In the genomic region with DNA sequence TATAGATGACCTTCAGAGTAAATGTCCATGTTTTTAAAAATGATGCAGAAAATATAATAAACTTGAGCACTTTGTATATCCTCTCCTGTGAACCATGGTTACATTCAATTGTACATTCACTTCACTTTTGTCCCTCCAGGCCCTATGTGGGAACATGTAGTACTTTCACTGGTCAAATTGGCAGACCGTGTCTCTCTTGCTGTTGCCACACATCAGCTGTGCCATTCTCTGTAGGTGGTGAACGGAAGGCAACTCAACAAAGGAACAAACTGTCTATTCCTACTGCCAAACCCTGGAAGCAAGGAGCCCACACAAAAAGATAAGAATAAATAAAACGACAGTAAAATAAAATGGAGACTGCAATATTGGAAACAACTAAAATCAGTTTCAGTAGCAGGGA, we compare ENCODE assay signal across 1 cellular context.
TF ChIP-seq lines count a peak whose summit lies in the region.

No MANE protein-coding gene starts in this region.

TF ChIP-seq in H1, 55 proteins besides CTCF, POLR2A, EP300 and RAD21:
- TF ChIP-seq CBX5 (IDR thresholded peaks at IDR 0.05; ENCODE audit: low read depth, low read length) (no peak), SP2 (IDR thresholded peaks at IDR 0.05; ENCODE audit: low read length) (no peak), RNF2 (IDR thresholded peaks at IDR 0.05; ENCODE audit: borderline replicate concordance, low read depth, low read length, missing control alignments, poor library complexity, severe bottlenecking) (no peak), NANOG (IDR thresholded peaks at IDR 0.05; ENCODE audit: insufficient read depth, low read depth, low read length, poor library complexity, severe bottlenecking) (no peak), MAFK (IDR thresholded peaks at IDR 0.05; ENCODE audit: low read depth, low read length) (no peak), SIRT6 (IDR thresholded peaks at IDR 0.05; ENCODE audit: low read length) (no peak), SRF (IDR thresholded peaks at IDR 0.05; ENCODE audit: low read depth, low read length) (no peak), TAF7 (optimal IDR thresholded peaks at IDR 0.05; ENCODE audit: borderline replicate concordance, low read depth, low read length) (no peak), RFX5 (IDR thresholded peaks at IDR 0.05; ENCODE audit: borderline replicate concordance, low read depth, low read length) (no peak), RXRA (IDR thresholded peaks at IDR 0.05; ENCODE audit: insufficient read depth, low read depth, low read length) (no peak), EZH2 (IDR thresholded peaks at IDR 0.05; ENCODE audit: low read depth, low read length, severe bottlenecking) (no peak), FOSL1 (IDR thresholded peaks at IDR 0.05; ENCODE audit: insufficient read depth, low read depth, low read length) (no peak), BACH1 (IDR thresholded peaks at IDR 0.05; ENCODE audit: low read length) (no peak)
- TF ChIP-seq, protein P1, sequence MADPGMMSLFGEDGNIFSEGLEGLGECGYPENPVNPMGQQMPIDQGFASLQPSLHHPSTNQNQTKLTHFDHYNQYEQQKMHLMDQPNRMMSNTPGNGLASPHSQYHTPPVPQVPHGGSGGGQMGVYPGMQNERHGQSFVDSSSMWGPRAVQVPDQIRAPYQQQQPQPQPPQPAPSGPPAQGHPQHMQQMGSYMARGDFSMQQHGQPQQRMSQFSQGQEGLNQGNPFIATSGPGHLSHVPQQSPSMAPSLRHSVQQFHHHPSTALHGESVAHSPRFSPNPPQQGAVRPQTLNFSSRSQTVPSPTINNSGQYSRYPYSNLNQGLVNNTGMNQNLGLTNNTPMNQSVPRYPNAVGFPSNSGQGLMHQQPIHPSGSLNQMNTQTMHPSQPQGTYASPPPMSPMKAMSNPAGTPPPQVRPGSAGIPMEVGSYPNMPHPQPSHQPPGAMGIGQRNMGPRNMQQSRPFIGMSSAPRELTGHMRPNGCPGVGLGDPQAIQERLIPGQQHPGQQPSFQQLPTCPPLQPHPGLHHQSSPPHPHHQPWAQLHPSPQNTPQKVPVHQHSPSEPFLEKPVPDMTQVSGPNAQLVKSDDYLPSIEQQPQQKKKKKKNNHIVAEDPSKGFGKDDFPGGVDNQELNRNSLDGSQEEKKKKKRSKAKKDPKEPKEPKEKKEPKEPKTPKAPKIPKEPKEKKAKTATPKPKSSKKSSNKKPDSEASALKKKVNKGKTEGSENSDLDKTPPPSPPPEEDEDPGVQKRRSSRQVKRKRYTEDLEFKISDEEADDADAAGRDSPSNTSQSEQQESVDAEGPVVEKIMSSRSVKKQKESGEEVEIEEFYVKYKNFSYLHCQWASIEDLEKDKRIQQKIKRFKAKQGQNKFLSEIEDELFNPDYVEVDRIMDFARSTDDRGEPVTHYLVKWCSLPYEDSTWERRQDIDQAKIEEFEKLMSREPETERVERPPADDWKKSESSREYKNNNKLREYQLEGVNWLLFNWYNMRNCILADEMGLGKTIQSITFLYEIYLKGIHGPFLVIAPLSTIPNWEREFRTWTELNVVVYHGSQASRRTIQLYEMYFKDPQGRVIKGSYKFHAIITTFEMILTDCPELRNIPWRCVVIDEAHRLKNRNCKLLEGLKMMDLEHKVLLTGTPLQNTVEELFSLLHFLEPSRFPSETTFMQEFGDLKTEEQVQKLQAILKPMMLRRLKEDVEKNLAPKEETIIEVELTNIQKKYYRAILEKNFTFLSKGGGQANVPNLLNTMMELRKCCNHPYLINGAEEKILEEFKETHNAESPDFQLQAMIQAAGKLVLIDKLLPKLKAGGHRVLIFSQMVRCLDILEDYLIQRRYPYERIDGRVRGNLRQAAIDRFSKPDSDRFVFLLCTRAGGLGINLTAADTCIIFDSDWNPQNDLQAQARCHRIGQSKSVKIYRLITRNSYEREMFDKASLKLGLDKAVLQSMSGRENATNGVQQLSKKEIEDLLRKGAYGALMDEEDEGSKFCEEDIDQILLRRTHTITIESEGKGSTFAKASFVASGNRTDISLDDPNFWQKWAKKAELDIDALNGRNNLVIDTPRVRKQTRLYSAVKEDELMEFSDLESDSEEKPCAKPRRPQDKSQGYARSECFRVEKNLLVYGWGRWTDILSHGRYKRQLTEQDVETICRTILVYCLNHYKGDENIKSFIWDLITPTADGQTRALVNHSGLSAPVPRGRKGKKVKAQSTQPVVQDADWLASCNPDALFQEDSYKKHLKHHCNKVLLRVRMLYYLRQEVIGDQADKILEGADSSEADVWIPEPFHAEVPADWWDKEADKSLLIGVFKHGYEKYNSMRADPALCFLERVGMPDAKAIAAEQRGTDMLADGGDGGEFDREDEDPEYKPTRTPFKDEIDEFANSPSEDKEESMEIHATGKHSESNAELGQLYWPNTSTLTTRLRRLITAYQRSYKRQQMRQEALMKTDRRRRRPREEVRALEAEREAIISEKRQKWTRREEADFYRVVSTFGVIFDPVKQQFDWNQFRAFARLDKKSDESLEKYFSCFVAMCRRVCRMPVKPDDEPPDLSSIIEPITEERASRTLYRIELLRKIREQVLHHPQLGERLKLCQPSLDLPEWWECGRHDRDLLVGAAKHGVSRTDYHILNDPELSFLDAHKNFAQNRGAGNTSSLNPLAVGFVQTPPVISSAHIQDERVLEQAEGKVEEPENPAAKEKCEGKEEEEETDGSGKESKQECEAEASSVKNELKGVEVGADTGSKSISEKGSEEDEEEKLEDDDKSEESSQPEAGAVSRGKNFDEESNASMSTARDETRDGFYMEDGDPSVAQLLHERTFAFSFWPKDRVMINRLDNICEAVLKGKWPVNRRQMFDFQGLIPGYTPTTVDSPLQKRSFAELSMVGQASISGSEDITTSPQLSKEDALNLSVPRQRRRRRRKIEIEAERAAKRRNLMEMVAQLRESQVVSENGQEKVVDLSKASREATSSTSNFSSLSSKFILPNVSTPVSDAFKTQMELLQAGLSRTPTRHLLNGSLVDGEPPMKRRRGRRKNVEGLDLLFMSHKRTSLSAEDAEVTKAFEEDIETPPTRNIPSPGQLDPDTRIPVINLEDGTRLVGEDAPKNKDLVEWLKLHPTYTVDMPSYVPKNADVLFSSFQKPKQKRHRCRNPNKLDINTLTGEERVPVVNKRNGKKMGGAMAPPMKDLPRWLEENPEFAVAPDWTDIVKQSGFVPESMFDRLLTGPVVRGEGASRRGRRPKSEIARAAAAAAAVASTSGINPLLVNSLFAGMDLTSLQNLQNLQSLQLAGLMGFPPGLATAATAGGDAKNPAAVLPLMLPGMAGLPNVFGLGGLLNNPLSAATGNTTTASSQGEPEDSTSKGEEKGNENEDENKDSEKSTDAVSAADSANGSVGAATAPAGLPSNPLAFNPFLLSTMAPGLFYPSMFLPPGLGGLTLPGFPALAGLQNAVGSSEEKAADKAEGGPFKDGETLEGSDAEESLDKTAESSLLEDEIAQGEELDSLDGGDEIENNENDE (IDR thresholded peaks at IDR 0.05; ENCODE audit: insufficient replicate concordance, low read length), result no peak
- TF ChIP-seq, protein P2, sequence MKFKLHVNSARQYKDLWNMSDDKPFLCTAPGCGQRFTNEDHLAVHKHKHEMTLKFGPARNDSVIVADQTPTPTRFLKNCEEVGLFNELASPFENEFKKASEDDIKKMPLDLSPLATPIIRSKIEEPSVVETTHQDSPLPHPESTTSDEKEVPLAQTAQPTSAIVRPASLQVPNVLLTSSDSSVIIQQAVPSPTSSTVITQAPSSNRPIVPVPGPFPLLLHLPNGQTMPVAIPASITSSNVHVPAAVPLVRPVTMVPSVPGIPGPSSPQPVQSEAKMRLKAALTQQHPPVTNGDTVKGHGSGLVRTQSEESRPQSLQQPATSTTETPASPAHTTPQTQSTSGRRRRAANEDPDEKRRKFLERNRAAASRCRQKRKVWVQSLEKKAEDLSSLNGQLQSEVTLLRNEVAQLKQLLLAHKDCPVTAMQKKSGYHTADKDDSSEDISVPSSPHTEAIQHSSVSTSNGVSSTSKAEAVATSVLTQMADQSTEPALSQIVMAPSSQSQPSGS (IDR thresholded peaks at IDR 0.05; ENCODE audit: low read length), result no peak
